In the genomic region with DNA sequence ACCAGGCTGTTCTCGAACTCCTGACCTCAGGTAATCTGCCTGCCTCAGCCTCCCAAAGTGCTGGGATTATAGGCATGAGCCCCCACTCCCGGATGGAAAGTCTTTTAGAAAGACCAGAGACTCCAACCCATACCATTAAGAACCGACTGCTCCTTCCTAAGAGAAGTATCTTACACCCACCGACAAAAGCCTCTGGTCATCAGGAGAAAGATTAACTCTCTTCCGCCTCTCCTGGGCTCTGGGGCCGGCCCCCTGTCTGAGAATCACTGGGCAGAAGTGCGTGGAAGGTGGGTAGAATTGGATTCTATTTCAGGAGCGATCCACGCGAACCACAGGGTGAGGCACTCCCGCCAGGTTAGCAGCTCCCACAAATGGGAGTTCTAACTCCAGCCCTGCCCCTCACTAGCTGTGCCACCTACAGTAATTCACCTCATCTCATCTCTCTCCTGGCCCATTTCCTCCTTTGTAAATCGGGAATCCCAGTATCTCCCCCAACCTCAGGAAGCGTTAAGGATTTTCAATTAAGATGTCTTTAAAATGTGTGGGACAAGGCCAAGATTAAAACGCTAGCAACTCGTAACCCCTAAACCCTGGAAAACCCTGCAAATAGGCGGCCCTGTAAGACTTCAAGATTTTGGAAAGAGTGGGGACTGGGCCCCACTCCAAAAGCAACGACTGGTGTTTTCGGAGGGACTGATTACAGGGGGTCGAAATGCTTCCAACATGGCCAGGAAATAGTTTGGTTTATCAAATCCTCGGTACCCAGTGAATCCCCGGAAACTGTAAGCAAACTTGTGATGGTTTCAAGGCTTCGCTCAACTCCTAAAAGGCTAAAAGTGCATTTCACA, we compare ENCODE assay signal across 9 cellular contexts. TPM values are rescaled to one million over a fixed set of nuclear protein-coding genes. Genes with fewer than 3 reads are reported as not detected.
A peak's percentile ranks its signal among the peaks of the same experiment; 100 is the strongest.
DNase-seq lines count a peak whose midpoint lies in the region; ATAC-seq and TF ChIP-seq lines count a peak whose summit lies in the region.
"Had no signal": no experiment of that assay in that cellular context is flagged by ENCODE, and none has a peak within 500 bp of the region (broad histone marks: within the 10 kb centered on the region; RNA-seq: fewer than 3 reads in every experiment).

No MANE protein-coding gene starts in this region.

- H3K4me1 ChIP-seq in Peyer's patch = peaks cover 0 to 30% (median 25%) of the 10 kb centered on the region in 4 donors
- peaks cover 35 to 79% (median 43%) of the 10 kb centered on the region in 3 donors for H3K4me1 ChIP-seq in esophagus squamous epithelium
- H3K4me1 ChIP-seq in parathyroid adenoma = peaks cover 14% of the 10 kb centered on the region

- 15 to 20% methylated on average over 20 to 21 of the region's 22 CpGs for WGBS in esophagus squamous epithelium, 2 donors

- DNase-seq in GM03348 (ENCODE audit: low spot score) (peak; percentile 6), Peyer's patch (no peak), esophagus squamous epithelium (lab: John Stamatoyannopoulos, UW) (no peak), NCI-H1092 treated with DMSO at 0.1 percent for 48 hours (lab: John Stamatoyannopoulos, UW) (no peak), NCI-H2227 (lab: John Stamatoyannopoulos, UW; ENCODE audit: unreplicated experiment) (no peak), HuH-7 (ENCODE audit: low spot score) (no peak)

- peak overlapping the region; percentile 38 for H3K9ac ChIP-seq in parathyroid adenoma

- H3K9me3 ChIP-seq in Peyer's patch (no peaks in the 10 kb centered on the region), esophagus squamous epithelium (no peaks in the 10 kb centered on the region), parathyroid adenoma (ENCODE audit: control insufficient read depth, low read length) (no peaks in the 10 kb centered on the region)

- intact Hi-C loops in esophagus squamous epithelium (cut with DNase I) = no loop called here

- no peaks in the 10 kb centered on the region for H3K27me3 ChIP-seq in Peyer's patch
- H3K27me3 ChIP-seq in esophagus squamous epithelium = no peaks in the 10 kb centered on the region
- H3K27me3 ChIP-seq in parathyroid adenoma (ENCODE audit: control insufficient read depth, insufficient read depth, low read length) = no peaks in the 10 kb centered on the region

- peaks cover 44% of the 10 kb centered on the region for H3K79me2 ChIP-seq in parathyroid adenoma

- H3K4me3 ChIP-seq in Peyer's patch = peak overlapping the region; percentile 80 to 100 (median 97)
- peak overlapping the region; percentile 62 to 100 (median 92) for H3K4me3 ChIP-seq in esophagus squamous epithelium
- peak overlapping the region; percentile 84 for H3K4me3 ChIP-seq in parathyroid adenoma (ENCODE audit: low read depth, low read length)

- TF ChIP-seq CTCF in Peyer's patch (IDR thresholded peaks at IDR 0.05) = no peak
- TF ChIP-seq CTCF in esophagus squamous epithelium (IDR thresholded peaks at IDR 0.05) = peak in 1 of 6 experiments; percentile 0
- TF ChIP-seq CTCF in parathyroid adenoma (IDR thresholded peaks at IDR 0.05) = no peak

- TF ChIP-seq POLR2A in Peyer's patch (IDR thresholded peaks at IDR 0.05) (no peak), esophagus squamous epithelium (IDR thresholded peaks at IDR 0.05) (no peak)

- peaks cover 0 to 43% (median 8%) of the 10 kb centered on the region in 3 donors for H3K36me3 ChIP-seq in Peyer's patch
- H3K36me3 ChIP-seq in esophagus squamous epithelium = peaks cover 36 to 44% (median 42%) of the 10 kb centered on the region in 3 donors
- H3K36me3 ChIP-seq in parathyroid adenoma (ENCODE audit: control insufficient read depth, insufficient read depth, low read length) = no peaks in the 10 kb centered on the region

- no peak overlapping the region for H2AFZ ChIP-seq in parathyroid adenoma

- peak overlapping the region; percentile 69 for H3K4me2 ChIP-seq in parathyroid adenoma (ENCODE audit: low read length)

- peak overlapping the region; percentile 100 for H3K27ac ChIP-seq in Peyer's patch
- peak overlapping the region; percentile 93 to 100 (median 100) for H3K27ac ChIP-seq in esophagus squamous epithelium
- peak overlapping the region; percentile 98 for H3K27ac ChIP-seq in parathyroid adenoma

- no peak for ATAC-seq in HG02623 (IDR thresholded peaks at IDR 0.05; ENCODE audit: unreplicated experiment)

RNA-seq across cellular contexts. Expression of a gene that starts 1.3 kb away (rescaled TPM):
- total RNA-seq in Peyer's patch (100 to 1,000 TPM; 149 to 229 (median 186) TPM), esophagus squamous epithelium (100 to 1,000 TPM; 136 to 186 (median 167) TPM)

RNA-seq across cellular contexts. Expression of a gene that starts 16.9 kb away (rescaled TPM):
- 100 to 1,000 TPM; 138 to 276 (median 156) TPM for total RNA-seq in Peyer's patch
- 100 to 1,000 TPM in 1 of 4 donors, 10 to 100 TPM in 3; 63.4 to 129 (median 85.9) TPM for total RNA-seq in esophagus squamous epithelium

RNA-seq across cellular contexts. Expression of a gene that starts 29.6 kb away (rescaled TPM):
- total RNA-seq in Peyer's patch = 10 to 100 TPM in 1 of 4 donors, 1 to 10 TPM in 3; 4.6 to 22.3 (median 7.2) TPM
- 10 to 100 TPM in 1 of 4 donors, 1 to 10 TPM in 3; 4.8 to 14.9 (median 5.7) TPM for total RNA-seq in esophagus squamous epithelium

RNA-seq across cellular contexts. Expression of a gene that starts 35.8 kb away (rescaled TPM):
- total RNA-seq in Peyer's patch = 1,000 to 10,000 TPM; 1,215 to 4,170 (median 2,579) TPM
- under 1 TPM in 2 of 4 donors, not detected in 2; 0.62 to 0.76 TPM for total RNA-seq in esophagus squamous epithelium
- total RNA-seq: LHCN-M2 had no signal

RNA-seq across cellular contexts. Expression of a gene that starts 50.9 kb away (rescaled TPM):
- total RNA-seq in Peyer's patch = 10 to 100 TPM; 40.4 to 90.9 (median 78.6) TPM
- 10 to 100 TPM; 39.8 to 71.5 (median 52.7) TPM for total RNA-seq in esophagus squamous epithelium
